ENCODE assay signal across 10 cellular contexts in genomic region chr5:29697786-29698414, GRCh38.
DNase-seq lines count a peak whose midpoint lies in the region; ATAC-seq and TF ChIP-seq lines count a peak whose summit lies in the region.
"Had no signal": no experiment of that assay in that cellular context is flagged by ENCODE, and none has a peak within 500 bp of the region (broad histone marks: within the 10 kb centered on the region; RNA-seq: fewer than 3 reads in every experiment).

No MANE protein-coding gene starts in this region.

- no peak overlapping the region for H2AFZ ChIP-seq in DND-41 (ENCODE audit: low read depth, low read length)
- no peak overlapping the region for H2AFZ ChIP-seq in Loucy (ENCODE audit: low read length)

- H3K27ac ChIP-seq in DND-41 (ENCODE audit: low read length): no peak overlapping the region

- H3K4me1 ChIP-seq in DND-41 (ENCODE audit: insufficient read depth, low read length) (no peaks in the 10 kb centered on the region), Loucy (ENCODE audit: insufficient read depth, low read length, poor library complexity, severe bottlenecking) (no peaks in the 10 kb centered on the region)

- H3F3A ChIP-seq in Loucy (ENCODE audit: low read depth): no peaks in the 10 kb centered on the region

- H3K9me3 ChIP-seq in DND-41 (ENCODE audit: insufficient read depth, low read length, severe bottlenecking): peaks cover 2% of the 10 kb centered on the region
- no peaks in the 10 kb centered on the region for H3K9me3 ChIP-seq in Loucy (ENCODE audit: insufficient read depth, low read depth, low read length)

- no peaks in the 10 kb centered on the region for H3K9me2 ChIP-seq in Loucy (replicated peaks; ENCODE audit: low read depth, low read length)

- DNase-seq in DND-41 (no peak), SK-N-DZ (ENCODE audit: low spot score) (peak; percentile 24), kidney tubule cell (ENCODE audit: low spot score) (peak; percentile 1), NCI-H2227 (lab: John Stamatoyannopoulos, UW; ENCODE audit: unreplicated experiment) (no peak), AG08396 (ENCODE audit: low spot score) (no peak)
- no peak for DNase-seq in activated CD4-positive, CD25-positive, alpha-beta regulatory T cell treated with anti-CD3 and anti-CD28 coated beads, Interleukin-2, amount 50 U/mL, for 72 hours
- DNase-seq: IMR-90; stimulated activated naive B cell treated with anti-CD40 and anti-IgM and Interleukin-4, amounts not matched to agents 10 μg/mL and 1 μg/mL and 100 μg/mL, for 72 hours had no signal

- H3K36me3 ChIP-seq in DND-41 (ENCODE audit: insufficient read depth, low read length) (no peaks in the 10 kb centered on the region), Loucy (ENCODE audit: insufficient read depth, low read length) (no peaks in the 10 kb centered on the region)

- H3K79me2 ChIP-seq in DND-41 (ENCODE audit: insufficient read depth, low read length) (no peaks in the 10 kb centered on the region), Loucy (ENCODE audit: insufficient read depth, low read length) (no peaks in the 10 kb centered on the region)

- H3K4me3 ChIP-seq in DND-41 (ENCODE audit: low read depth in 1 of 2, low read length in 2 of 2) (no peak overlapping the region), Loucy (ENCODE audit: low read length, poor library complexity, severe bottlenecking) (no peak overlapping the region)

- H3K4me2 ChIP-seq in DND-41 (ENCODE audit: insufficient read depth, low read length) (no peak overlapping the region), Loucy (ENCODE audit: low read depth, low read length, poor library complexity, severe bottlenecking) (no peak overlapping the region)

- no peak for ATAC-seq in DND-41 (ENCODE audit: insufficient read depth, low read depth)
- no peak for ATAC-seq in HG03139 (IDR thresholded peaks at IDR 0.05; ENCODE audit: unreplicated experiment)

- H3K9ac ChIP-seq in DND-41 (ENCODE audit: low read depth, low read length): no peak overlapping the region
- no peak overlapping the region for H3K9ac ChIP-seq in Loucy (ENCODE audit: low read depth, low read length, poor library complexity, severe bottlenecking)

- TF ChIP-seq CTCF in DND-41 (IDR thresholded peaks at IDR 0.05; ENCODE audit: borderline replicate concordance, extremely low read depth, low read length, poor library complexity, severe bottlenecking) (peak; percentile 41), Loucy (conservative IDR thresholded peaks at IDR 0.05; ENCODE audit: low read length) (peak; percentile 45)

- H3K27me3 ChIP-seq in DND-41 (ENCODE audit: insufficient read depth, low read length, poor library complexity) (no peaks in the 10 kb centered on the region), Loucy (ENCODE audit: insufficient read depth, low read length, poor library complexity, severe bottlenecking) (no peaks in the 10 kb centered on the region)

- H4K20me1 ChIP-seq in DND-41 (ENCODE audit: insufficient read depth, low read length): no peaks in the 10 kb centered on the region
- no peaks in the 10 kb centered on the region for H4K20me1 ChIP-seq in Loucy (ENCODE audit: insufficient read depth, low read length, poor library complexity, severe bottlenecking)

Comparison
In these comparisons a context has a peak if more than half of its experiments do, and no peak if none do; other contexts are left out.
1. DNase-seq: peak in SK-N-DZ (single experiment) and kidney tubule cell (single experiment); none in DND-41 (single experiment), activated CD4-positive, CD25-positive, alpha-beta regulatory T cell treated with anti-CD3 and anti-CD28 coated beads, Interleukin-2, amount 50 U/mL, for 72 hours (single experiment), NCI-H2227 (single experiment) and AG08396 (single experiment).